1 cellular context compared by ENCODE assay signal in genomic region chr1:32464716-32465540, GRCh38.
TF ChIP-seq lines count a peak whose summit lies in the region.

Gene ZBTB8B (plus strand): TSS chr1:32465072. CDS start chr1:32470625, 5,553 bp downstream.

TF ChIP-seq in HEK293, 187 proteins besides CTCF, POLR2A, EP300 and RAD21 (continued from another document and continues in another):
- TF ChIP-seq ZNF518A (tag by site-specific recombination; conservative IDR thresholded peaks at IDR 0.05; ENCODE audit: low read depth) (no peak), ZNF138 (tag by site-specific recombination; IDR thresholded peaks at IDR 0.05; ENCODE audit: borderline replicate concordance) (no peak), ZBTB10 (tag by site-specific recombination; IDR thresholded peaks at IDR 0.05) (no peak), ZNF580 (tag by site-specific recombination; IDR thresholded peaks at IDR 0.05) (no peak), ZBTB26 (tag by site-specific recombination; optimal IDR thresholded peaks at IDR 0.05) (peak; percentile 92), ZNF449 (tag by site-specific recombination; IDR thresholded peaks at IDR 0.05) (no peak), PBX3 (CRISPR knock-in tag; IDR thresholded peaks at IDR 0.05) (peak; percentile 99), SETDB1 (IDR thresholded peaks at IDR 0.05; ENCODE audit: insufficient read length, low read length) (no peak), ZNF843 (tag by site-specific recombination; IDR thresholded peaks at IDR 0.05) (peak; percentile 10; the same call in 1 of the 2 replicates), ZNF561 (tag by site-specific recombination; IDR thresholded peaks at IDR 0.05; ENCODE audit: borderline replicate concordance) (peak; percentile 65; the same call in 1 of the 2 replicates), KLF17 (tag by site-specific recombination; IDR thresholded peaks at IDR 0.05) (no peak), ZBTB8A (tag by site-specific recombination; IDR thresholded peaks at IDR 0.05) (peak; percentile 64), KLF8 (tag by site-specific recombination; IDR thresholded peaks at IDR 0.05) (peak; percentile 60; the same call in 1 of the 2 replicates), ZNF311 (tag by site-specific recombination; IDR thresholded peaks at IDR 0.05; ENCODE audit: borderline replicate concordance) (no peak), ZNF18 (tag by site-specific recombination; IDR thresholded peaks at IDR 0.05) (no peak), GLI4 (tag by site-specific recombination; IDR thresholded peaks at IDR 0.05) (0 out of 2 replicates have a peak, but pooled peaks have one; percentile 33), ZFP3 (tag by site-specific recombination; IDR thresholded peaks at IDR 0.05; ENCODE audit: low read depth) (no peak), ZNF140 (tag by site-specific recombination; IDR thresholded peaks at IDR 0.05) (no peak), ZSCAN4 (tag by site-specific recombination; IDR thresholded peaks at IDR 0.05) (no peak), ZNF433 (tag by site-specific recombination; IDR thresholded peaks at IDR 0.05; ENCODE audit: low read depth) (no peak), ZNF654 (tag by site-specific recombination; IDR thresholded peaks at IDR 0.05; ENCODE audit: low read depth) (no peak), ZNF830 (tag by site-specific recombination; IDR thresholded peaks at IDR 0.05; ENCODE audit: low read depth) (no peak), KLF7 (tag by site-specific recombination; IDR thresholded peaks at IDR 0.05; ENCODE audit: borderline replicate concordance) (no peak), ZNF37A (tag by site-specific recombination; IDR thresholded peaks at IDR 0.05) (no peak), BCL11B (tag by site-specific recombination; IDR thresholded peaks at IDR 0.05; ENCODE audit: low read depth) (no peak), ZNF23 (tag by site-specific recombination; IDR thresholded peaks at IDR 0.05; ENCODE audit: borderline replicate concordance) (no peak), ZSCAN5A (tag by site-specific recombination; IDR thresholded peaks at IDR 0.05) (0 out of 2 replicates have a peak, but pooled peaks have one; percentile 30), ZNF26 (tag by site-specific recombination; IDR thresholded peaks at IDR 0.05) (no peak), ZNF24 (tag by site-specific recombination; IDR thresholded peaks at IDR 0.05) (no peak), ZBTB44 (tag by site-specific recombination; IDR thresholded peaks at IDR 0.05) (no peak)
